ENCODE assay signal across 12 cellular contexts in genomic region chr7:24227603-24228359, GRCh38. TPM values are rescaled to one million over a fixed set of nuclear protein-coding genes. Genes with fewer than 3 reads are reported as not detected.
DNase-seq lines count a peak whose midpoint lies in the region; ATAC-seq and TF ChIP-seq lines count a peak whose summit lies in the region.
"Had no signal": no experiment of that assay in that cellular context is flagged by ENCODE, and none has a peak within 500 bp of the region (broad histone marks: within the 10 kb centered on the region; RNA-seq: fewer than 3 reads in every experiment).

No MANE protein-coding gene starts in this region.

- H2AFZ ChIP-seq in GM23248 = no peak overlapping the region

- H3K27me3 Mint-ChIP-seq in T-helper 17 cell = peaks cover 14% of the 10 kb centered on the region

- H3F3A ChIP-seq in GM23248 (ENCODE audit: insufficient read depth) = no peaks in the 10 kb centered on the region

- intact Hi-C loops in heart left ventricle (cut with DNase I) = no loop called here

- no peak overlapping the region for H3K4me3 ChIP-seq in GM23248
- H3K4me3 ChIP-seq in heart left ventricle = no peak overlapping the region

- H3K36me3 ChIP-seq in GM23248 (ENCODE audit: low read depth) (no peaks in the 10 kb centered on the region), heart left ventricle (no peaks in the 10 kb centered on the region)

- in situ Hi-C loops in GM23248 (cut with MboI) = no loop called here

- H3K9me2 ChIP-seq in GM23248 (ENCODE audit: insufficient read depth) = no peaks in the 10 kb centered on the region

- peak overlapping the region; percentile 88 for H3K27ac Mint-ChIP-seq in T-helper 17 cell

- H3K9me3 ChIP-seq in T-helper 17 cell (ENCODE audit: control insufficient read depth, low read length, poor library complexity, severe bottlenecking) = no peaks in the 10 kb centered on the region
- H3K9me3 ChIP-seq in GM23248 (ENCODE audit: low read depth) = no peaks in the 10 kb centered on the region
- peaks cover 0 to 15% (median 6%) of the 10 kb centered on the region in 12 donors for H3K9me3 ChIP-seq in heart left ventricle

- H3K27ac ChIP-seq in GM23248 (no peak overlapping the region), heart left ventricle (no peak overlapping the region)

- H3K79me2 ChIP-seq in GM23248 (ENCODE audit: insufficient read depth) = no peaks in the 10 kb centered on the region

- TF ChIP-seq CTCF in heart left ventricle (IDR thresholded peaks at IDR 0.05) = no peak

- no peak overlapping the region for H3K4me2 ChIP-seq in GM23248 (ENCODE audit: unreplicated experiment)

- peaks cover 23% of the 10 kb centered on the region for H3K4me1 Mint-ChIP-seq in T-helper 17 cell

- H3K4me1 ChIP-seq in GM23248 (ENCODE audit: insufficient read depth) (no peaks in the 10 kb centered on the region), heart left ventricle (no peaks in the 10 kb centered on the region)

- no peaks in the 10 kb centered on the region for H4K20me1 ChIP-seq in GM23248 (ENCODE audit: insufficient read depth)

- 31 to 38% methylated on average over 8 of the region's 8 CpGs for WGBS in GM23248 (ENCODE audit: low coverage in 1 of 2, low lambda C conversion rate in 2 of 2, missing lambda C conversion rate in 2 of 2), 2 experiments
- WGBS in heart left ventricle, 4 donors = 55 to 64% (median 59%) methylated on average over 7 to 8 of the region's 8 CpGs

- peaks cover 2% of the 10 kb centered on the region for H3K36me3 Mint-ChIP-seq in T-helper 17 cell (ENCODE audit: low read depth)

- peak; percentile 87 for ATAC-seq in HG02973 (IDR thresholded peaks at IDR 0.05; ENCODE audit: unreplicated experiment)
- peak; percentile 89 for ATAC-seq in T-helper 17 cell
- no peak for ATAC-seq in heart left ventricle

- no peak overlapping the region for H3K9ac ChIP-seq in GM23248

- peak overlapping the region; percentile 13 for H3K4me3 Mint-ChIP-seq in T-helper 17 cell

- no peak for TF ChIP-seq POLR2A in heart left ventricle (IDR thresholded peaks at IDR 0.05)

- H3K27me3 ChIP-seq in GM23248 (replicated peaks; ENCODE audit: insufficient read depth) = no peaks in the 10 kb centered on the region
- H3K27me3 ChIP-seq in heart left ventricle = no peaks in the 10 kb centered on the region

- DNase-seq in NOMO-1 treated with DMSO at 0.1 percent for 48 hours (lab: John Stamatoyannopoulos, UW; ENCODE audit: unreplicated experiment) = peak; percentile 36
- DNase-seq in NOMO-1 treated with dmso at 0.1 percent for 144 hours (lab: John Stamatoyannopoulos, UW; ENCODE audit: unreplicated experiment) = no peak
- DNase-seq in T-helper 17 cell = peak in 2 of 3 donors; percentile 7 to 12
- peak; percentile 18 for DNase-seq in stimulated activated CD4-positive, alpha-beta T cell treated with anti-CD3 and anti-CD28 coated beads, Interleukin-1b, Interleukin-23, amount 100 ng/mL, for 48 hours
- no peak for DNase-seq in GM23248
- no peak for DNase-seq in heart left ventricle
- no peak for DNase-seq in hepatic stellate cell (ENCODE audit: low spot score)
- DNase-seq: 8988T had no signal

RNA-seq across cellular contexts. Expression of gene NPY, which starts 56.2 kb away (rescaled TPM):
- total RNA-seq in T-helper 17 cell (not detected), heart left ventricle (not detected)
- total RNA-seq in GM23248 (2014; rRNA removed; shearing (Covaris generic)) = not detected in 2 replicates
- polyA plus RNA-seq in GM23248 (2016; fragmentation: Nextera tagmentation; extraction: Ambion mirVana) (not detected in 2 replicates), heart left ventricle (under 1 TPM in 1 of 2 donors, not detected in 1; 0.24 TPM)
- total RNA-seq: dermis microvascular lymphatic vessel endothelial cell, NCI-H460, renal cortical epithelial cell had no signal

Comparison
In these comparisons a context has a peak if more than half of its experiments do, and no peak if none do; other contexts are left out.
1. DNase-seq: peak in NOMO-1 treated with DMSO at 0.1 percent for 48 hours (single experiment), T-helper 17 cell (2 of 3) and stimulated activated CD4-positive, alpha-beta T cell treated with anti-CD3 and anti-CD28 coated beads, Interleukin-1b, Interleukin-23, amount 100 ng/mL, for 48 hours (single experiment); none in NOMO-1 treated with dmso at 0.1 percent for 144 hours (single experiment), GM23248 (single experiment), heart left ventricle (0 of 5) and hepatic stellate cell (single experiment).
2. ATAC-seq: peak in HG02973 (single experiment) and T-helper 17 cell (single experiment); none in heart left ventricle (0 of 4).